In the genomic region with DNA sequence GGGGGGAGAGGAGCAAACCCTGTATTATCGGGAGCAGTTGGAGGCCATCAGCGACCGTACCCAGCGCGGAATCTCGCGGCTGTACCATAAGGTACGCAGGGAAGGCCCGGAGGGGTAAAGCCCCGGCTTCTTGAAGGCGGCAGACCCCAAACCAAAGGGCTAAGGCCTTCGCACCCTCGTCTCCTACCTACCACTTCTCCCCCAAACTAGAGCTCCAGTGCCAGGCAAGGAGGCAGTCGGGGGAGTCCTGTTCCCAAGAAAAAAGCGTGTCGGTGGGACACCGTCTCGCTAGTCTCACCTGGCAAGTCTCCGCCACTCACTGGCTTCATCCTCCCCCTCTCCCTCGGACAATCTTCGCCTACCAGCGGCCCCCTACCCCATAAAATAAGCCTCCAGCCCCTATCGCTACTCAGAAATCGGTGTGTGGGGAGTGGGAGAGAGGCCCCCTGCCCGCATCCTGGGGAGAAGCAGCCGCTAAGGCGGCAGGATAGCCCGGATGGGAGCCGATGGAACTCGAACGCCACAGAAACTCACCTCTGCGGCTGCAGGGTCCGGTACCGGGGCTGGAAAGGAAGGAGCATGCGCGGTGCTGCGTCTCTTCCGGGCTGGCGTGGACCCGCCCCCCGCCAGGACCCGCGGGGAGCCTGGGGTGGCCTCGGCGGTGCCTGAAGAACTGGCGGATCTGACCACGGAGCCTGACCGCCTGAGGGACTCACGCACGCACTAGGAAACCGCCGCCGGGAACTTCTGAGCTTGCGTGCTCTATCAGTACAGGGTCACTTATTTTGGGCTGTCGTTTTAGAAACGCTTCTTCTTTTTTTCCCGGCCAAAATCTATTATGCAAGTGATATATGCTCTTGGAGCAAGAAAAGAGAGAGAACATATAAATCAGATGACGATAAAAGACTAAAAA, we compare ENCODE assay signal across 1 cellular context.
TF ChIP-seq lines count a peak whose summit lies in the region.

Gene RPS10 (minus strand): TSS at position 572 of the 913 bp plus-strand sequence. CDS start 848 bp downstream, outside the sequence.

TF ChIP-seq in HepG2, 621 proteins besides CTCF, POLR2A, EP300 and RAD21 (continued from another document):
- TF ChIP-seq, protein P1, sequence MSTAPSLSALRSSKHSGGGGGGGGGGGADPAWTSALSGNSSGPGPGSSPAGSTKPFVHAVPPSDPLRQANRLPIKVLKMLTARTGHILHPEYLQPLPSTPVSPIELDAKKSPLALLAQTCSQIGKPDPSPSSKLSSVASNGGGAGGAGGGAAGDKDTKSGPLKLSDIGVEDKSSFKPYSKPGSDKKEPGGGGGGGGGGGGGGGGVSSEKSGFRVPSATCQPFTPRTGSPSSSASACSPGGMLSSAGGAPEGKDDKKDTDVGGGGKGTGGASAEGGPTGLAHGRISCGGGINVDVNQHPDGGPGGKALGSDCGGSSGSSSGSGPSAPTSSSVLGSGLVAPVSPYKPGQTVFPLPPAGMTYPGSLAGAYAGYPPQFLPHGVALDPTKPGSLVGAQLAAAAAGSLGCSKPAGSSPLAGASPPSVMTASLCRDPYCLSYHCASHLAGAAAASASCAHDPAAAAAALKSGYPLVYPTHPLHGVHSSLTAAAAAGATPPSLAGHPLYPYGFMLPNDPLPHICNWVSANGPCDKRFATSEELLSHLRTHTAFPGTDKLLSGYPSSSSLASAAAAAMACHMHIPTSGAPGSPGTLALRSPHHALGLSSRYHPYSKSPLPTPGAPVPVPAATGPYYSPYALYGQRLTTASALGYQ (CRISPR knock-in tag; IDR thresholded peaks at IDR 0.05), result peak; percentile 46; the same call in 1 of the 2 replicates
- TF ChIP-seq HNRNPLL (IDR thresholded peaks at IDR 0.05; ENCODE audit: low read depth, low read length, poor library complexity, severe bottlenecking), result peak; percentile 90
- peak; percentile 60; the same call in 1 of the 2 replicates for TF ChIP-seq MED1 (CRISPR knock-in tag; IDR thresholded peaks at IDR 0.05)
- no peak for TF ChIP-seq ZNF468 (CRISPR knock-in tag; IDR thresholded peaks at IDR 0.05)
- TF ChIP-seq BCL6 (CRISPR knock-in tag; IDR thresholded peaks at IDR 0.05), result no peak; the same call in 1 of the 2 replicates
- TF ChIP-seq, protein P2, sequence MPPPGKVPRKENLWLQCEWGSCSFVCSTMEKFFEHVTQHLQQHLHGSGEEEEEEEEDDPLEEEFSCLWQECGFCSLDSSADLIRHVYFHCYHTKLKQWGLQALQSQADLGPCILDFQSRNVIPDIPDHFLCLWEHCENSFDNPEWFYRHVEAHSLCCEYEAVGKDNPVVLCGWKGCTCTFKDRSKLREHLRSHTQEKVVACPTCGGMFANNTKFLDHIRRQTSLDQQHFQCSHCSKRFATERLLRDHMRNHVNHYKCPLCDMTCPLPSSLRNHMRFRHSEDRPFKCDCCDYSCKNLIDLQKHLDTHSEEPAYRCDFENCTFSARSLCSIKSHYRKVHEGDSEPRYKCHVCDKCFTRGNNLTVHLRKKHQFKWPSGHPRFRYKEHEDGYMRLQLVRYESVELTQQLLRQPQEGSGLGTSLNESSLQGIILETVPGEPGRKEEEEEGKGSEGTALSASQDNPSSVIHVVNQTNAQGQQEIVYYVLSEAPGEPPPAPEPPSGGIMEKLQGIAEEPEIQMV (CRISPR knock-in tag; IDR thresholded peaks at IDR 0.05; ENCODE audit: low read depth), result peak; percentile 67; the same call in 1 of the 2 replicates
- no peak for TF ChIP-seq ONECUT2 (CRISPR knock-in tag; IDR thresholded peaks at IDR 0.05)
- TF ChIP-seq ZNF816 (CRISPR knock-in tag; IDR thresholded peaks at IDR 0.05; ENCODE audit: borderline replicate concordance), result peak; percentile 57; the same call in 1 of the 2 replicates
- TF ChIP-seq MZF1 (CRISPR knock-in tag; IDR thresholded peaks at IDR 0.05; ENCODE audit: borderline replicate concordance), result no peak
- TF ChIP-seq ZBTB10 (CRISPR knock-in tag; IDR thresholded peaks at IDR 0.05; ENCODE audit: borderline replicate concordance), result no peak
- TF ChIP-seq, protein P3, sequence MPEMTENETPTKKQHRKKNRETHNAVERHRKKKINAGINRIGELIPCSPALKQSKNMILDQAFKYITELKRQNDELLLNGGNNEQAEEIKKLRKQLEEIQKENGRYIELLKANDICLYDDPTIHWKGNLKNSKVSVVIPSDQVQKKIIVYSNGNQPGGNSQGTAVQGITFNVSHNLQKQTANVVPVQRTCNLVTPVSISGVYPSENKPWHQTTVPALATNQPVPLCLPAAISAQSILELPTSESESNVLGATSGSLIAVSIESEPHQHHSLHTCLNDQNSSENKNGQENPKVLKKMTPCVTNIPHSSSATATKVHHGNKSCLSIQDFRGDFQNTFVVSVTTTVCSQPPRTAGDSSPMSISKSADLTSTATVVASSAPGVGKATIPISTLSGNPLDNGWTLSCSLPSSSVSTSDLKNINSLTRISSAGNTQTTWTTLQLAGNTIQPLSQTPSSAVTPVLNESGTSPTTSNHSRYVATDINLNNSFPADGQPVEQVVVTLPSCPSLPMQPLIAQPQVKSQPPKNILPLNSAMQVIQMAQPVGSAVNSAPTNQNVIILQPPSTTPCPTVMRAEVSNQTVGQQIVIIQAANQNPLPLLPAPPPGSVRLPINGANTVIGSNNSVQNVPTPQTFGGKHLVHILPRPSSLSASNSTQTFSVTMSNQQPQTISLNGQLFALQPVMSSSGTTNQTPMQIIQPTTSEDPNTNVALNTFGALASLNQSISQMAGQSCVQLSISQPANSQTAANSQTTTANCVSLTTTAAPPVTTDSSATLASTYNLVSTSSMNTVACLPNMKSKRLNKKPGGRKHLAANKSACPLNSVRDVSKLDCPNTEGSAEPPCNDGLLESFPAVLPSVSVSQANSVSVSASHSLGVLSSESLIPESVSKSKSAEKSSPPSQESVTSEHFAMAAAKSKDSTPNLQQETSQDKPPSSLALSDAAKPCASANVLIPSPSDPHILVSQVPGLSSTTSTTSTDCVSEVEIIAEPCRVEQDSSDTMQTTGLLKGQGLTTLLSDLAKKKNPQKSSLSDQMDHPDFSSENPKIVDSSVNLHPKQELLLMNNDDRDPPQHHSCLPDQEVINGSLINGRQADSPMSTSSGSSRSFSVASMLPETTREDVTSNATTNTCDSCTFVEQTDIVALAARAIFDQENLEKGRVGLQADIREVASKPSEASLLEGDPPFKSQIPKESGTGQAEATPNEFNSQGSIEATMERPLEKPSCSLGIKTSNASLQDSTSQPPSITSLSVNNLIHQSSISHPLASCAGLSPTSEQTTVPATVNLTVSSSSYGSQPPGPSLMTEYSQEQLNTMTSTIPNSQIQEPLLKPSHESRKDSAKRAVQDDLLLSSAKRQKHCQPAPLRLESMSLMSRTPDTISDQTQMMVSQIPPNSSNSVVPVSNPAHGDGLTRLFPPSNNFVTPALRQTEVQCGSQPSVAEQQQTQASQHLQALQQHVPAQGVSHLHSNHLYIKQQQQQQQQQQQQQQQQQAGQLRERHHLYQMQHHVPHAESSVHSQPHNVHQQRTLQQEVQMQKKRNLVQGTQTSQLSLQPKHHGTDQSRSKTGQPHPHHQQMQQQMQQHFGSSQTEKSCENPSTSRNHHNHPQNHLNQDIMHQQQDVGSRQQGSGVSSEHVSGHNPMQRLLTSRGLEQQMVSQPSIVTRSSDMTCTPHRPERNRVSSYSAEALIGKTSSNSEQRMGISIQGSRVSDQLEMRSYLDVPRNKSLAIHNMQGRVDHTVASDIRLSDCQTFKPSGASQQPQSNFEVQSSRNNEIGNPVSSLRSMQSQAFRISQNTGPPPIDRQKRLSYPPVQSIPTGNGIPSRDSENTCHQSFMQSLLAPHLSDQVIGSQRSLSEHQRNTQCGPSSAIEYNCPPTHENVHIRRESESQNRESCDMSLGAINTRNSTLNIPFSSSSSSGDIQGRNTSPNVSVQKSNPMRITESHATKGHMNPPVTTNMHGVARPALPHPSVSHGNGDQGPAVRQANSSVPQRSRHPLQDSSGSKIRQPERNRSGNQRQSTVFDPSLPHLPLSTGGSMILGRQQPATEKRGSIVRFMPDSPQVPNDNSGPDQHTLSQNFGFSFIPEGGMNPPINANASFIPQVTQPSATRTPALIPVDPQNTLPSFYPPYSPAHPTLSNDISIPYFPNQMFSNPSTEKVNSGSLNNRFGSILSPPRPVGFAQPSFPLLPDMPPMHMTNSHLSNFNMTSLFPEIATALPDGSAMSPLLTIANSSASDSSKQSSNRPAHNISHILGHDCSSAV (CRISPR knock-in tag; IDR thresholded peaks at IDR 0.05; ENCODE audit: borderline replicate concordance), result 0 out of 2 replicates have a peak, but pooled peaks have one; percentile 34
- TF ChIP-seq MTERF4 (CRISPR knock-in tag; IDR thresholded peaks at IDR 0.05), result no peak
- TF ChIP-seq NFE2 (CRISPR knock-in tag; IDR thresholded peaks at IDR 0.05), result no peak
- no peak for TF ChIP-seq ZNF589 (CRISPR knock-in tag; conservative IDR thresholded peaks at IDR 0.05)
- TF ChIP-seq ELF3 (CRISPR knock-in tag; IDR thresholded peaks at IDR 0.05), result no peak; the same call in 1 of the 2 replicates
- no peak for TF ChIP-seq TCF7 (IDR thresholded peaks at IDR 0.05; ENCODE audit: low read depth)
- no peak for TF ChIP-seq SETDB1 (CRISPR knock-in tag; IDR thresholded peaks at IDR 0.05; ENCODE audit: borderline replicate concordance)
- peak; percentile 93 for TF ChIP-seq DRAP1 (CRISPR knock-in tag; IDR thresholded peaks at IDR 0.05)
- TF ChIP-seq IRF2 (CRISPR knock-in tag; IDR thresholded peaks at IDR 0.05), result no peak; the same call in none of the 2 replicates
- no peak for TF ChIP-seq PLRG1 (conservative IDR thresholded peaks at IDR 0.05)
- no peak for TF ChIP-seq ZNF414 (CRISPR knock-in tag; IDR thresholded peaks at IDR 0.05)
- peak; percentile 80; the same call in 1 of the 2 replicates for TF ChIP-seq KDM2A (CRISPR knock-in tag; IDR thresholded peaks at IDR 0.05; ENCODE audit: borderline replicate concordance, low read depth)
- TF ChIP-seq YY1 (IDR thresholded peaks at IDR 0.05; ENCODE audit: insufficient read depth, insufficient replicate concordance, low read depth, low read length), result peak; percentile 54
- no peak for TF ChIP-seq TBL1XR1 (IDR thresholded peaks at IDR 0.05; ENCODE audit: borderline replicate concordance, low read length, partially characterized antibody)
- no peak for TF ChIP-seq ZBTB42 (CRISPR knock-in tag; IDR thresholded peaks at IDR 0.05)
- TF ChIP-seq NPAS2 (CRISPR knock-in tag; IDR thresholded peaks at IDR 0.05; ENCODE audit: borderline replicate concordance), result no peak
- TF ChIP-seq TFDP1 (CRISPR knock-in tag; IDR thresholded peaks at IDR 0.05; ENCODE audit: borderline replicate concordance), result peak; percentile 42; the same call in 1 of the 2 replicates
- peak; percentile 51 for TF ChIP-seq MED8 (CRISPR knock-in tag; IDR thresholded peaks at IDR 0.05; ENCODE audit: insufficient replicate concordance)
- no peak for TF ChIP-seq ZNF562 (CRISPR knock-in tag; IDR thresholded peaks at IDR 0.05; ENCODE audit: borderline replicate concordance)
- TF ChIP-seq, protein P4, sequence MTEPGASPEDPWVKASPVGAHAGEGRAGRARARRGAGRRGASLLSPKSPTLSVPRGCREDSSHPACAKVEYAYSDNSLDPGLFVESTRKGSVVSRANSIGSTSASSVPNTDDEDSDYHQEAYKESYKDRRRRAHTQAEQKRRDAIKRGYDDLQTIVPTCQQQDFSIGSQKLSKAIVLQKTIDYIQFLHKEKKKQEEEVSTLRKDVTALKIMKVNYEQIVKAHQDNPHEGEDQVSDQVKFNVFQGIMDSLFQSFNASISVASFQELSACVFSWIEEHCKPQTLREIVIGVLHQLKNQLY (CRISPR knock-in tag; IDR thresholded peaks at IDR 0.05), result no peak
- TF ChIP-seq ZNF792 (CRISPR knock-in tag; IDR thresholded peaks at IDR 0.05), result peak; percentile 70; the same call in 1 of the 2 replicates
